Comparison of ENCODE assay signal across 16 cellular contexts in genomic region chr5:68148096-68148495, GRCh38.
DNase-seq lines count a peak whose midpoint lies in the region; ATAC-seq lines count a peak whose summit lies in the region.
"Had no signal": no experiment of that assay in that cellular context is flagged by ENCODE, and none has a peak within 500 bp of the region (broad histone marks: within the 10 kb centered on the region; RNA-seq: fewer than 3 reads in every experiment).

No MANE protein-coding gene starts in this region.

- H3K27ac Mint-ChIP-seq in stimulated activated memory B cell treated with anti-CD40 and anti-IgM and Interleukin-4, amounts not matched to agents 10 μg/mL and 1 μg/mL and 100 μg/mL, for 72 hours: peak overlapping the region; percentile 17
- H3K27ac Mint-ChIP-seq: neural progenitor cell had no signal

- H3K36me3 Mint-ChIP-seq in stimulated activated memory B cell treated with anti-CD40 and anti-IgM and Interleukin-4, amounts not matched to agents 10 μg/mL and 1 μg/mL and 100 μg/mL, for 72 hours: no peaks in the 10 kb centered on the region
- H3K36me3 Mint-ChIP-seq: neural progenitor cell had no signal

- H3K27me3 Mint-ChIP-seq in stimulated activated memory B cell treated with anti-CD40 and anti-IgM and Interleukin-4, amounts not matched to agents 10 μg/mL and 1 μg/mL and 100 μg/mL, for 72 hours: no peaks in the 10 kb centered on the region

- no peaks in the 10 kb centered on the region for H3K4me1 ChIP-seq in right cardiac atrium (ENCODE audit: control insufficient read depth, insufficient read depth, low read length)
- H3K4me1 ChIP-seq: lower lobe of right lung, tibial artery had no signal

- no peak overlapping the region for H3K27ac ChIP-seq in right cardiac atrium (ENCODE audit: low read length)
- H3K27ac ChIP-seq: lower lobe of right lung, neural progenitor cell, tibial artery had no signal

- DNase-seq in right cardiac atrium: no peak
- no peak for DNase-seq in NCI-H526 (lab: John Stamatoyannopoulos, UW)
- DNase-seq: activated CD4-positive, CD25-positive, alpha-beta regulatory T cell; amygdala; cortex of kidney; GF-D8; KG1; lower lobe of right lung; NCI-H2081 treated with DMSO at 0.1 percent for 48 hours; tibial artery had no signal

- no peaks in the 10 kb centered on the region for H3K9me3 ChIP-seq in right cardiac atrium (ENCODE audit: control insufficient read depth, low read length)
- H3K9me3 ChIP-seq: lower lobe of right lung, tibial artery had no signal

- intact Hi-C loops in right cardiac atrium (cut with DNase I): no loop called here

- WGBS in right cardiac atrium: 81% methylated on average over 3 of the region's 3 CpGs

- ATAC-seq in GM19023 (IDR thresholded peaks at IDR 0.05; ENCODE audit: unreplicated experiment): peak; percentile 43
- peak; percentile 57 for ATAC-seq in GM21619 (IDR thresholded peaks at IDR 0.05; ENCODE audit: unreplicated experiment)
- peak; percentile 63 for ATAC-seq in HG03108 (IDR thresholded peaks at IDR 0.05; ENCODE audit: unreplicated experiment)
- no peak for ATAC-seq in stimulated activated memory B cell treated with anti-CD40 and anti-IgM and Interleukin-4, amounts not matched to agents 10 μg/mL and 1 μg/mL and 100 μg/mL, for 72 hours
- no peak for ATAC-seq in right cardiac atrium
- ATAC-seq in HG03342 (IDR thresholded peaks at IDR 0.05; ENCODE audit: unreplicated experiment): no peak
- ATAC-seq: lower lobe of right lung had no signal

- peaks cover 3% of the 10 kb centered on the region for H3K9me3 Mint-ChIP-seq in stimulated activated memory B cell treated with anti-CD40 and anti-IgM and Interleukin-4, amounts not matched to agents 10 μg/mL and 1 μg/mL and 100 μg/mL, for 72 hours

- no peak overlapping the region for H3K4me3 ChIP-seq in right cardiac atrium (ENCODE audit: low read length)
- H3K4me3 ChIP-seq: lower lobe of right lung, neural progenitor cell, tibial artery had no signal

- peaks cover 28% of the 10 kb centered on the region for H3K4me1 Mint-ChIP-seq in stimulated activated memory B cell treated with anti-CD40 and anti-IgM and Interleukin-4, amounts not matched to agents 10 μg/mL and 1 μg/mL and 100 μg/mL, for 72 hours
- H3K4me1 Mint-ChIP-seq: neural progenitor cell had no signal

- no peaks in the 10 kb centered on the region for H3K27me3 ChIP-seq in right cardiac atrium (ENCODE audit: control insufficient read depth, insufficient read depth)
- H3K27me3 ChIP-seq: neural progenitor cell, tibial artery had no signal

- H3K4me3 Mint-ChIP-seq in stimulated activated memory B cell treated with anti-CD40 and anti-IgM and Interleukin-4, amounts not matched to agents 10 μg/mL and 1 μg/mL and 100 μg/mL, for 72 hours: no peak overlapping the region
- H3K4me3 Mint-ChIP-seq: neural progenitor cell had no signal

Comparison
In these comparisons a context has a peak if more than half of its experiments do, and no peak if none do; other contexts are left out.
1. ATAC-seq: peak in GM19023 (single experiment), GM21619 (single experiment) and HG03108 (single experiment); none in stimulated activated memory B cell treated with anti-CD40 and anti-IgM and Interleukin-4, amounts not matched to agents 10 μg/mL and 1 μg/mL and 100 μg/mL, for 72 hours (single experiment), right cardiac atrium (0 of 2) and HG03342 (single experiment).